In genomic region chr7:50752422-50752821, GRCh38 we compare ENCODE assay signal across 9 cellular contexts.
"Had no signal": no experiment of that assay in that cellular context is flagged by ENCODE, and none has a peak within 500 bp of the region (broad histone marks: within the 10 kb centered on the region; RNA-seq: fewer than 3 reads in every experiment).

No MANE protein-coding gene starts in this region.

- FAIRE-seq: H54, HTR-8/SVneo, K562 had no signal

- H3K4me1 ChIP-seq: HAP-1 had no signal

- H3K9me3 Mint-ChIP-seq: HFFc6 had no signal

- H3K4me3 Mint-ChIP-seq: HFFc6 had no signal

- H3K4me3 ChIP-seq: HAP-1, K562 had no signal

- H3K9me3 ChIP-seq: HAP-1 had no signal

- DNase-seq: GOT3, HFFc6, IMR-90, KG1 had no signal

- ATAC-seq: HCT116, K562 had no signal

- H3K27ac Mint-ChIP-seq: HFFc6 had no signal
